Comparison of ENCODE assay signal across 16 cellular contexts in genomic region chr10:95542330-95542729, GRCh38. TPM values are rescaled to one million over a fixed set of nuclear protein-coding genes. Genes with fewer than 3 reads are reported as not detected.
DNase-seq lines count a peak whose midpoint lies in the region; ATAC-seq and TF ChIP-seq lines count a peak whose summit lies in the region.
"Had no signal": no experiment of that assay in that cellular context is flagged by ENCODE, and none has a peak within 500 bp of the region (broad histone marks: within the 10 kb centered on the region; RNA-seq: fewer than 3 reads in every experiment).

No MANE protein-coding gene starts in this region.

- H3K4me3 ChIP-seq in esophagus squamous epithelium (no peak overlapping the region), mesendoderm (ENCODE audit: low read length) (no peak overlapping the region), aorta (ENCODE audit: low read length in 2 of 2) (no peak overlapping the region), brain microvascular endothelial cell (ENCODE audit: low read depth, low read length) (no peak overlapping the region)
- H3K4me3 ChIP-seq in naive thymus-derived CD4-positive, alpha-beta T cell (ENCODE audit: low read length) = no peak overlapping the region
- H3K4me3 ChIP-seq: A549, tibial nerve had no signal

- H2BK15ac ChIP-seq in mesendoderm (replicated peaks; ENCODE audit: low read depth) = no peak overlapping the region

- H3K18ac ChIP-seq in mesendoderm (ENCODE audit: low read length) = no peak overlapping the region

- no peak overlapping the region for H3K4ac ChIP-seq in mesendoderm (ENCODE audit: low read depth, low read length)

- intact Hi-C loops in esophagus squamous epithelium (cut with DNase I) = no loop called here
- intact Hi-C loops in aorta (cut with DNase I) = no loop called here
- intact Hi-C loops in naive thymus-derived CD4-positive, alpha-beta T cell (cut with micrococcal nuclease) = no loop called here

- H3K79me1 ChIP-seq in mesendoderm (ENCODE audit: low read length) = peaks cover 11% of the 10 kb centered on the region

- H2BK5ac ChIP-seq in mesendoderm (ENCODE audit: low read length) = no peak overlapping the region

- H3K23ac ChIP-seq in mesendoderm (ENCODE audit: low read length) = no peak overlapping the region

- H4K8ac ChIP-seq in mesendoderm (ENCODE audit: low read depth, low read length) = no peak overlapping the region

- H2BK120ac ChIP-seq in mesendoderm (ENCODE audit: low read depth, low read length) = no peak overlapping the region

- H3K4me2 ChIP-seq in mesendoderm (ENCODE audit: low read length) = no peak overlapping the region
- H3K4me2 ChIP-seq: A549 had no signal

- no peak for TF ChIP-seq POLR2A in esophagus squamous epithelium (IDR thresholded peaks at IDR 0.05)

- peaks cover 0 to 3% (median 0%) of the 10 kb centered on the region in 5 donors for H3K36me3 Mint-ChIP-seq in naive thymus-derived CD4-positive, alpha-beta T cell
- H3K36me3 Mint-ChIP-seq: CD4-positive, alpha-beta memory T cell had no signal

- no peak overlapping the region for H3K4me3 Mint-ChIP-seq in naive thymus-derived CD4-positive, alpha-beta T cell
- H3K4me3 Mint-ChIP-seq: CD4-positive, alpha-beta memory T cell had no signal

- no peak overlapping the region for H2AK5ac ChIP-seq in mesendoderm (ENCODE audit: low read length)

- no peaks in the 10 kb centered on the region for H3K9me3 ChIP-seq in esophagus squamous epithelium
- no peaks in the 10 kb centered on the region for H3K9me3 ChIP-seq in aorta (ENCODE audit: control insufficient read depth, low read length)
- no peaks in the 10 kb centered on the region for H3K9me3 ChIP-seq in naive thymus-derived CD4-positive, alpha-beta T cell (ENCODE audit: control insufficient read depth in 2 of 3, low read length in 3 of 3)
- H3K9me3 ChIP-seq: A549, tibial nerve had no signal

- H3K36me3 ChIP-seq in esophagus squamous epithelium (no peaks in the 10 kb centered on the region), mesendoderm (ENCODE audit: control insufficient read depth, insufficient read depth, low read length) (no peaks in the 10 kb centered on the region), aorta (ENCODE audit: control insufficient read depth in 1 of 2, insufficient read depth in 2 of 2, low read length in 1 of 2) (peaks cover 0 to 1% of the 10 kb centered on the region in 2 donors), brain microvascular endothelial cell (replicated peaks) (no peaks in the 10 kb centered on the region)
- no peaks in the 10 kb centered on the region for H3K36me3 ChIP-seq in naive thymus-derived CD4-positive, alpha-beta T cell (ENCODE audit: control insufficient read depth in 2 of 3, insufficient read depth in 3 of 3, low read length in 3 of 3)
- H3K36me3 ChIP-seq: tibial nerve had no signal

- TF ChIP-seq CTCF in esophagus squamous epithelium (IDR thresholded peaks at IDR 0.05) = no peak
- no peak for TF ChIP-seq CTCF in brain microvascular endothelial cell (IDR thresholded peaks at IDR 0.05; ENCODE audit: low read depth, low read length, missing control alignments)

- no peak overlapping the region for H3K9ac ChIP-seq in mesendoderm (ENCODE audit: low read length)
- H3K9ac ChIP-seq: parathyroid adenoma had no signal

- H3K27ac ChIP-seq in esophagus squamous epithelium = peak overlapping the region; percentile 9 to 88 (median 84)
- H3K27ac ChIP-seq in mesendoderm (ENCODE audit: low read depth, low read length) = no peak overlapping the region
- H3K27ac ChIP-seq in aorta (ENCODE audit: low read depth in 1 of 2, low read length in 2 of 2) = peak overlapping the region; percentile 70 to 73
- no peak overlapping the region for H3K27ac ChIP-seq in naive thymus-derived CD4-positive, alpha-beta T cell (ENCODE audit: low read depth, low read length)
- no peak overlapping the region for H3K27ac ChIP-seq in brain microvascular endothelial cell
- H3K27ac ChIP-seq: A549, parathyroid adenoma had no signal

- H3K27ac Mint-ChIP-seq in naive thymus-derived CD4-positive, alpha-beta T cell = no peak overlapping the region
- H3K27ac Mint-ChIP-seq: CD4-positive, alpha-beta memory T cell had no signal

- no peak for ATAC-seq in aorta (ENCODE audit: low FRiP score)
- ATAC-seq in naive thymus-derived CD4-positive, alpha-beta T cell = no peak
- ATAC-seq: A549 had no signal

- H3K4me1 ChIP-seq in esophagus squamous epithelium (peaks cover 0 to 54% (median 3%) of the 10 kb centered on the region in 3 donors), mesendoderm (ENCODE audit: control insufficient read depth, low read depth, low read length) (peaks cover 33% of the 10 kb centered on the region), aorta (ENCODE audit: control insufficient read depth in 1 of 2, insufficient read depth in 2 of 2, low read length in 2 of 2) (peaks cover 13 to 18% of the 10 kb centered on the region in 2 donors)
- no peaks in the 10 kb centered on the region for H3K4me1 ChIP-seq in naive thymus-derived CD4-positive, alpha-beta T cell (ENCODE audit: control insufficient read depth in 2 of 2, insufficient read depth in 2 of 2, low read length in 2 of 2)
- H3K4me1 ChIP-seq: A549, parathyroid adenoma had no signal

- in situ Hi-C loops in brain microvascular endothelial cell (cut with HindIII; ENCODE audit: low pct_ligation_motif_present, low sequenced_read_pairs) = no loop called here

- WGBS in esophagus squamous epithelium, 2 donors = 77 to 84% methylated on average over 4 of the region's 4 CpGs
- no CpG with 5 or more reads among the region's 4 CpGs for WGBS in mesendoderm (ENCODE audit: extremely low coverage, insufficient coverage, low lambda C conversion rate)
- WGBS in aorta, 2 donors = 20 to 23% methylated on average over 4 of the region's 4 CpGs

- peaks cover 15% of the 10 kb centered on the region for H3K79me2 ChIP-seq in mesendoderm (ENCODE audit: control insufficient read depth, insufficient read depth, low read length)

- H3K56ac ChIP-seq in mesendoderm (ENCODE audit: low read length) = no peak overlapping the region

- H3K27me3 ChIP-seq in esophagus squamous epithelium (no peaks in the 10 kb centered on the region), mesendoderm (ENCODE audit: insufficient read depth, low read length, poor library complexity) (no peaks in the 10 kb centered on the region), aorta (ENCODE audit: control insufficient read depth in 1 of 2, insufficient read depth in 2 of 2, low read length in 1 of 2) (no peaks in the 10 kb centered on the region), brain microvascular endothelial cell (replicated peaks) (no peaks in the 10 kb centered on the region)
- H3K27me3 ChIP-seq in naive thymus-derived CD4-positive, alpha-beta T cell (ENCODE audit: control insufficient read depth in 2 of 2, insufficient read depth in 2 of 2, low read length in 2 of 2) = no peaks in the 10 kb centered on the region
- H3K27me3 ChIP-seq: tibial nerve had no signal

- no peak overlapping the region for H4K5ac ChIP-seq in mesendoderm (ENCODE audit: low read length)

- H3K9me3 Mint-ChIP-seq in naive thymus-derived CD4-positive, alpha-beta T cell = no peaks in the 10 kb centered on the region

- no peaks in the 10 kb centered on the region for H3K27me3 Mint-ChIP-seq in naive thymus-derived CD4-positive, alpha-beta T cell
- H3K27me3 Mint-ChIP-seq: CD4-positive, alpha-beta memory T cell had no signal

- CTCF ChIA-PET in naive thymus-derived CD4-positive, alpha-beta T cell (lab: Charles Lee) = no interaction called here

- DNase-seq in NCI-H2196 (lab: John Stamatoyannopoulos, UW; ENCODE audit: unreplicated experiment) (peak; percentile 25), NCI-H2196 treated with DMSO at 0.1 percent for 48 hours (lab: John Stamatoyannopoulos, UW; ENCODE audit: unreplicated experiment) (no peak), esophagus squamous epithelium (lab: John Stamatoyannopoulos, UW) (no peak), mesendoderm (peak; percentile 69), aorta (no peak), HT-29 (ENCODE audit: low spot score) (no peak), brain microvascular endothelial cell (no peak)
- DNase-seq in naive thymus-derived CD4-positive, alpha-beta T cell = no peak
- DNase-seq: activated effector memory CD4-positive, alpha-beta T cell treated with Interleukin-2 at 50 U/mL for 16 hours; CD4-positive, alpha-beta memory T cell; midbrain; MM.1S; NCI-H226 had no signal

- POLR2A ChIA-PET in naive thymus-derived CD4-positive, alpha-beta T cell (lab: Charles Lee) = no interaction called here

- no peaks in the 10 kb centered on the region for H3K4me1 Mint-ChIP-seq in naive thymus-derived CD4-positive, alpha-beta T cell
- H3K4me1 Mint-ChIP-seq: CD4-positive, alpha-beta memory T cell had no signal

RNA-seq across cellular contexts. Expression of gene SORBS1, which starts 18.8 kb away (rescaled TPM):
- total RNA-seq in esophagus squamous epithelium (100 to 1,000 TPM in 1 of 4 donors, 10 to 100 TPM in 3; 23.3 to 359 (median 72.2) TPM), aorta (1,000 to 10,000 TPM in 1 of 2 donors, 100 to 1,000 TPM in 1; 591 to 1,478 TPM)
- 30.1 TPM for polyA plus RNA-seq in mesendoderm (2013, experiment 1 of 2)
- 30.5 TPM for polyA plus RNA-seq in mesendoderm (2013, experiment 2 of 2)
- polyA plus RNA-seq in aorta = 100 to 1,000 TPM; 371 to 372 TPM
- total RNA-seq in HT-29 (2014; rRNA removed; shearing (Covaris generic)) = 0.21 and 1.3 TPM in 2 replicates
- 1 to 10 TPM in 3 of 5 experiments, under 1 TPM in 2; 0.58 to 1.9 (median 1.4) TPM for total RNA-seq in naive thymus-derived CD4-positive, alpha-beta T cell
- polyA plus RNA-seq in naive thymus-derived CD4-positive, alpha-beta T cell = under 1 TPM; 0.75 to 0.79 TPM

Comparison
In these comparisons a context has a peak if more than half of its experiments do, and no peak if none do; other contexts are left out.
1. DNase-seq: peak in NCI-H2196 (single experiment) and mesendoderm (single experiment); none in NCI-H2196 treated with DMSO at 0.1 percent for 48 hours (single experiment), esophagus squamous epithelium (single experiment), aorta (0 of 2), HT-29 (single experiment), naive thymus-derived CD4-positive, alpha-beta T cell (0 of 9) and brain microvascular endothelial cell (single experiment).
2. H3K27ac ChIP-seq: peak in esophagus squamous epithelium (4 of 4) and aorta (2 of 2); none in mesendoderm (single experiment), naive thymus-derived CD4-positive, alpha-beta T cell (single experiment) and brain microvascular endothelial cell (single experiment).
3. RNA of gene SORBS1, which starts 18.8 kb away (total RNA-seq): 591 to 1,478 TPM in aorta and 23.3 to 359 TPM in esophagus squamous epithelium; 0.58 to 1.9 TPM in naive thymus-derived CD4-positive, alpha-beta T cell and 0.21 to 1.3 TPM in HT-29; every median in the first group is over 4 times any median in the second.